Comparison of ENCODE assay signal across 1 cellular context in the genomic region with DNA sequence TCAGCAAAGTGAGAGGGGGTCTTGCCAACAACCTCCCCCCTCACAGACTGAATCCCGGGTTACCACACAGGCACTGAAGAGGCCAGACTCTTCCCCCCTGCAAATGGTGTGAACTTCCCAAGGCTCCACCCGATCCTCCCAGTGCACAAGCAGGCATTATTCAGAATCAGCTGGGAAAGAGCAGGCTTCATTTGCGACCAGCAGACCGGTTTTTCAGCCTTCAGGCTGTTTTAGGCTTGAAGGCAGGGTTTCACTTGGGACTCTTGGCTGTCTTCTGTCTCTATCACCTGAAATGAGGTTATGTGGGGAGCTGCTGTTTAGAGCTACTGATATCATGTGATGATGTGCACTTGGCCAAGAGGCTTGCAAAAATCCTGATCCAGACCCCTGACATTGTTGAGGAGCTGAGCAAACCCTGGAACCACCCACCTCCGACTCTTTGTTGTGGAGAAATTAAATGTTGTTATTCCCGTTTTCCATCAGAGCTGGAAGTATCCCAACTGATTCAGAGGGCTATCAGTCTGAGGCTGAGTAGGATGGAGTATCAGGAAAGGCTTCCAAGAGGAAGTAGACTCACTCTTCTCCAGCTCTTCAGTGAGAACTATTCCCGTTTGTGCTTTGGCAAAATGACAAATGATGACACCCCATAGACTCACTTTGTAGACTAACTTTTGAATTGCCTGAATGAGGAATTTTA.
TF ChIP-seq lines count a peak whose summit lies in the region.

No MANE protein-coding gene starts in this region.

TF ChIP-seq in GM23338, 12 proteins besides CTCF, POLR2A, EP300 and RAD21 (continued from another document):
- TF ChIP-seq, protein P1, sequence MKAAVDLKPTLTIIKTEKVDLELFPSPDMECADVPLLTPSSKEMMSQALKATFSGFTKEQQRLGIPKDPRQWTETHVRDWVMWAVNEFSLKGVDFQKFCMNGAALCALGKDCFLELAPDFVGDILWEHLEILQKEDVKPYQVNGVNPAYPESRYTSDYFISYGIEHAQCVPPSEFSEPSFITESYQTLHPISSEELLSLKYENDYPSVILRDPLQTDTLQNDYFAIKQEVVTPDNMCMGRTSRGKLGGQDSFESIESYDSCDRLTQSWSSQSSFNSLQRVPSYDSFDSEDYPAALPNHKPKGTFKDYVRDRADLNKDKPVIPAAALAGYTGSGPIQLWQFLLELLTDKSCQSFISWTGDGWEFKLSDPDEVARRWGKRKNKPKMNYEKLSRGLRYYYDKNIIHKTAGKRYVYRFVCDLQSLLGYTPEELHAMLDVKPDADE (IDR thresholded peaks at IDR 0.05): no peak
- TF ChIP-seq JUNB (IDR thresholded peaks at IDR 0.05; ENCODE audit: unreplicated experiment): no peak
- no peak for TF ChIP-seq NANOG (IDR thresholded peaks at IDR 0.05; ENCODE audit: borderline replicate concordance)
- no peak for TF ChIP-seq EZH2 (IDR thresholded peaks at IDR 0.05; ENCODE audit: low read depth, unreplicated experiment)
- TF ChIP-seq REST (IDR thresholded peaks at IDR 0.05; ENCODE audit: unreplicated experiment): no peak
- no peak for TF ChIP-seq ZNF114 (CRISPR knock-in tag; IDR thresholded peaks at IDR 0.05)
- TF ChIP-seq STAT1 (IDR thresholded peaks at IDR 0.05; ENCODE audit: unreplicated experiment): no peak
- TF ChIP-seq POLR2AphosphoS5 (IDR thresholded peaks at IDR 0.05; ENCODE audit: low read depth): no peak
- no peak for TF ChIP-seq CREB1 (CRISPR knock-in tag; IDR thresholded peaks at IDR 0.05; ENCODE audit: low read depth)
- no peak for TF ChIP-seq ZNF331 (CRISPR knock-in tag; IDR thresholded peaks at IDR 0.05; ENCODE audit: low read depth)
